31 cellular contexts compared by ENCODE assay signal in the genomic region with DNA sequence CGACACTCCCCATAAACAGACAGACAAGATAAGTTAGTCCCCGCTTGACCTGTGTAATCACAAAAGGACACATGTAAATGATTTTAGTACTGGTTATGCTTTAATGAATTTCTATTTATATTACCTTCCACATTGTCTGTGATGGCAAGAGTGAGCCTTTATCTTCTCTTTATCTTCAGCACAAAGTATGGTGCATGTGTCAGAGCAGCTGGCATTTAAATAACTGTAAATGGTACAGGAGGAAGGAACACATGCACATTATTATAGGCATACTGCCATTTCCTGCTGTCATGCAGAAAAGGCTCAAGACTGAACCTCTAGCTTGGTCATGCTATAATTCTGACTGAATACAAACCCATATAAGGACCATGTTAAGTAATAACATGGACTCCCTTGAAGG.
"Had no signal": no experiment of that assay in that cellular context is flagged by ENCODE, and none has a peak within 500 bp of the region (broad histone marks: within the 10 kb centered on the region; RNA-seq: fewer than 3 reads in every experiment).

No MANE protein-coding gene starts in this region.

- H3K27ac Mint-ChIP-seq: activated CD4-positive, alpha-beta T cell treated with anti-CD3 and anti-CD28 coated beads for 36 hours; activated CD4-positive, alpha-beta T cell treated with anti-CD3 and anti-CD28 coated beads, Interleukin-2, amount 10 ng/mL, durations not matched to agents 7 days and 5 days; activated CD8-positive, alpha-beta T cell treated with anti-CD3 and anti-CD28 coated beads, Interleukin-2, amount 10 ng/mL, durations not matched to agents 7 days and 5 days; activated naive CD4-positive, alpha-beta T cell treated with anti-CD3 and anti-CD28 coated beads for 36 hours; activated naive CD4-positive, alpha-beta T cell treated with anti-CD3 and anti-CD28 coated beads, Interleukin-2, amount 50 U/mL, for 72 hours; activated T-cell treated with anti-CD3 and anti-CD28 coated beads, Interleukin-2, amount 50 U/mL, for 24 hours; T-helper 1 cell treated with Interleukin-12 subunit alpha and Interleukin-12 subunit beta and Interleukin-4 antibody, amounts not matched to agents 30 μg/mL and 1 μg/mL, for 36 hours; T-helper 2 cell treated with Interferon-gamma antibody and Interleukin-4, amounts not matched to agents 5 μg/mL and 100 μg/mL, for 36 hours; WTC11 had no signal

- H3K4me1 ChIP-seq: adrenal gland, body of pancreas, breast epithelium had no signal

- H3K4me3 ChIP-seq: adrenal gland, body of pancreas, breast epithelium, PC-9 had no signal

- H3K4me2 ChIP-seq: PC-9 had no signal

- H3K9me3 ChIP-seq: adrenal gland, body of pancreas, breast epithelium had no signal

- H3K36me3 ChIP-seq: adrenal gland, breast epithelium had no signal

- DNase-seq: activated CD4-positive, alpha-beta T cell treated with anti-CD3 and anti-CD28 coated beads for 36 hours; activated CD4-positive, alpha-beta T cell treated with anti-CD3 and anti-CD28 coated beads, Interleukin-2, amount 10 ng/mL, durations not matched to agents 7 days and 5 days; activated CD4-positive, alpha-beta T cell treated with anti-CD3 and anti-CD28 coated beads, Interleukin-2, amount 50 U/mL, for 48 hours; activated CD8-positive, alpha-beta T cell treated with anti-CD3 and anti-CD28 coated beads, Interleukin-2, amount 10 ng/mL, durations not matched to agents 7 days and 5 days; activated gamma-delta T cell treated with Interleukin-2 at 50 U/mL for 16 hours; activated naive CD4-positive, alpha-beta T cell treated with anti-CD3 and anti-CD28 coated beads for 36 hours; activated T-cell treated with anti-CD3 and anti-CD28 coated beads, Interleukin-2, amount 50 U/mL, for 24 hours; adrenal gland; body of pancreas; Kasumi-1; KG1; MM.1S; NCI-H1092 treated with DMSO at 0.1 percent for 48 hours; NCI-H1417; NCI-H146; NCI-H187; NCI-H2029 treated with DMSO at 0.1 percent for 48 hours; NCI-H2107; NCI-H2171; NCI-H446; NCI-H510A treated with DMSO at 0.1 percent for 48 hours; NCI-H748 treated with DMSO at 0.1 percent for 48 hours; NK-92 treated with Interleukin-12 subunit alpha and Interleukin-12 subunit beta, amount 100 ng/mL, for 24 hours; PC-9; SIG-M5 had no signal

- H3K27me3 ChIP-seq: adrenal gland, body of pancreas, breast epithelium had no signal

- H3K27ac ChIP-seq: adrenal gland, body of pancreas, breast epithelium, PC-9, RWPE1 had no signal

- H3K36me3 Mint-ChIP-seq: activated naive CD4-positive, alpha-beta T cell treated with anti-CD3 and anti-CD28 coated beads, Interleukin-2, amount 50 U/mL, for 72 hours; WTC11 had no signal

- H3K27me3 Mint-ChIP-seq: activated CD4-positive, alpha-beta T cell treated with anti-CD3 and anti-CD28 coated beads for 36 hours; activated CD4-positive, alpha-beta T cell treated with anti-CD3 and anti-CD28 coated beads, Interleukin-2, amount 10 ng/mL, durations not matched to agents 7 days and 5 days; activated T-cell treated with anti-CD3 and anti-CD28 coated beads, Interleukin-2, amount 50 U/mL, for 24 hours had no signal

- H3K4me3 Mint-ChIP-seq: activated CD4-positive, alpha-beta T cell treated with anti-CD3 and anti-CD28 coated beads for 36 hours; activated CD4-positive, alpha-beta T cell treated with anti-CD3 and anti-CD28 coated beads, Interleukin-2, amount 10 ng/mL, durations not matched to agents 7 days and 5 days; activated CD8-positive, alpha-beta T cell treated with anti-CD3 and anti-CD28 coated beads, Interleukin-2, amount 10 ng/mL, durations not matched to agents 7 days and 5 days; activated naive CD4-positive, alpha-beta T cell treated with anti-CD3 and anti-CD28 coated beads for 36 hours; activated T-cell treated with anti-CD3 and anti-CD28 coated beads, Interleukin-2, amount 50 U/mL, for 24 hours; T-helper 1 cell treated with Interleukin-12 subunit alpha and Interleukin-12 subunit beta and Interleukin-4 antibody, amounts not matched to agents 30 μg/mL and 1 μg/mL, for 36 hours; T-helper 2 cell treated with Interferon-gamma antibody and Interleukin-4, amounts not matched to agents 5 μg/mL and 100 μg/mL, for 36 hours; WTC11 had no signal

- H2AFZ ChIP-seq: PC-9 had no signal

- H3K4me1 Mint-ChIP-seq: activated CD4-positive, alpha-beta T cell treated with anti-CD3 and anti-CD28 coated beads for 36 hours; activated CD4-positive, alpha-beta T cell treated with anti-CD3 and anti-CD28 coated beads, Interleukin-2, amount 10 ng/mL, durations not matched to agents 7 days and 5 days had no signal
